In genomic region chr6:119083007-119083406, GRCh38 we compare ENCODE assay signal across 28 cellular contexts.
"Had no signal": no experiment of that assay in that cellular context is flagged by ENCODE, and none has a peak within 500 bp of the region (broad histone marks: within the 10 kb centered on the region; RNA-seq: fewer than 3 reads in every experiment).

No MANE protein-coding gene starts in this region.

- H3K4me3 ChIP-seq: coronary artery, dorsolateral prefrontal cortex, esophagus squamous epithelium, gastroesophageal sphincter, heart right ventricle had no signal

- H3K27ac ChIP-seq: brain microvascular endothelial cell, coronary artery, dorsolateral prefrontal cortex, esophagus squamous epithelium, gastroesophageal sphincter, heart right ventricle had no signal

- H3K27me3 ChIP-seq: dorsolateral prefrontal cortex, gastroesophageal sphincter had no signal

- H3K9me3 ChIP-seq: gastroesophageal sphincter had no signal

- FAIRE-seq: astrocyte, bronchial epithelial cell had no signal

- H3K36me3 ChIP-seq: brain microvascular endothelial cell, esophagus squamous epithelium, gastroesophageal sphincter, heart right ventricle had no signal

- ATAC-seq: activated CD4-positive, alpha-beta T cell treated with anti-CD3 and anti-CD28 coated beads for 36 hours; activated T-cell treated with anti-CD3 and anti-CD28 coated beads, Interleukin-2, amount 50 U/mL, for 72 hours; gastroesophageal sphincter; heart right ventricle; T-helper 17 cell had no signal

- DNase-seq: activated CD4-positive, alpha-beta T cell treated with anti-CD3 and anti-CD28 coated beads for 36 hours; activated CD4-positive, alpha-beta T cell treated with anti-CD3 and anti-CD28 coated beads, Interleukin-2, amount 50 U/mL, for 1 hour; activated CD4-positive, alpha-beta T cell treated with anti-CD3 and anti-CD28 coated beads, Interleukin-2, amount 50 U/mL, for 48 hours; activated CD4-positive, CD25-positive, alpha-beta regulatory T cell; activated CD4-positive, CD25-positive, alpha-beta regulatory T cell treated with anti-CD3 and anti-CD28 coated beads, Interleukin-2, amount 50 U/mL, for 72 hours; activated CD8-positive, alpha-beta memory T cell treated with anti-CD3 and anti-CD28 coated beads, Interleukin-2, amount 50 U/mL, for 48 hours; activated gamma-delta T cell treated with Interleukin-2 at 50 U/mL for 16 hours; activated naive CD4-positive, alpha-beta T cell treated with anti-CD3 and anti-CD28 coated beads, Interleukin-2, amount 50 U/mL, for 16 hours; activated naive CD4-positive, alpha-beta T cell treated with Interleukin-2 at 50 U/mL for 16 hours; activated T-cell treated with anti-CD3 and anti-CD28 coated beads for 4 hours; activated T-cell treated with anti-CD3 and anti-CD28 coated beads, Interleukin-2, amount 50 U/mL, for 24 hours; activated T-cell treated with anti-CD3 and anti-CD28 coated beads, Interleukin-2, amount 50 U/mL, for 72 hours; amniotic stem cell; anterior cingulate cortex; brain microvascular endothelial cell; dorsolateral prefrontal cortex; effector memory CD4-positive, alpha-beta T cell; endodermal cell; esophagus squamous epithelium; foreskin melanocyte; heart right ventricle; T-helper 1 cell; T-helper 17 cell; T1000 had no signal
